14 cellular contexts compared by ENCODE assay signal in genomic region chr20:35404614-35405259, GRCh38. TPM values are rescaled to one million over a fixed set of nuclear protein-coding genes. Genes with fewer than 3 reads are reported as not detected.
DNase-seq lines count a peak whose midpoint lies in the region; ATAC-seq and TF ChIP-seq lines count a peak whose summit lies in the region.
"Had no signal": no experiment of that assay in that cellular context is flagged by ENCODE, and none has a peak within 500 bp of the region (broad histone marks: within the 10 kb centered on the region; RNA-seq: fewer than 3 reads in every experiment).

No MANE protein-coding gene starts in this region.

- TF ChIP-seq EP300 in sigmoid colon (IDR thresholded peaks at IDR 0.05): no peak

- DNase-seq in CD4-positive, CD25-positive, alpha-beta regulatory T cell: peak in 1 of 3 donors; percentile 60
- DNase-seq in T-helper 17 cell: no peak
- no peak for DNase-seq in sigmoid colon
- DNase-seq in hepatocyte (ENCODE audit: low spot score): no peak
- DNase-seq in globus pallidus (ENCODE audit: low spot score): no peak
- DNase-seq: EL, glutamatergic neuron, NCI-H2107, substantia nigra had no signal

- peaks cover 3% of the 10 kb centered on the region for H4K20me1 ChIP-seq in hepatocyte (ENCODE audit: insufficient read depth, poor library complexity, severe bottlenecking)

- intact Hi-C loops in sigmoid colon (cut with DNase I): no loop called here

- peaks cover 23% of the 10 kb centered on the region for H3K36me3 Mint-ChIP-seq in CD4-positive, CD25-positive, alpha-beta regulatory T cell
- no peaks in the 10 kb centered on the region for H3K36me3 Mint-ChIP-seq in T-helper 17 cell (ENCODE audit: low read depth)

- peaks cover 0 to 31% (median 13%) of the 10 kb centered on the region in 4 donors for H3K4me1 Mint-ChIP-seq in CD4-positive, CD25-positive, alpha-beta regulatory T cell
- H3K4me1 Mint-ChIP-seq in T-helper 17 cell: peaks cover 6% of the 10 kb centered on the region

- no peaks in the 10 kb centered on the region for H3K27me3 ChIP-seq in CD4-positive, CD25-positive, alpha-beta regulatory T cell (ENCODE audit: control insufficient read depth, insufficient read depth, low read length)
- H3K27me3 ChIP-seq in sigmoid colon (no peaks in the 10 kb centered on the region), hepatocyte (no peaks in the 10 kb centered on the region)

- 67 to 78% methylated on average over 4 of the region's 4 CpGs for WGBS in sigmoid colon, 2 donors
- 92% methylated on average over 4 of the region's 4 CpGs for WGBS in hepatocyte (ENCODE audit: low lambda C conversion rate, missing lambda C conversion rate)

- no peak overlapping the region for H3K27ac Mint-ChIP-seq in CD4-positive, CD25-positive, alpha-beta regulatory T cell
- H3K27ac Mint-ChIP-seq in T-helper 17 cell: no peak overlapping the region

- H3K9me2 ChIP-seq in hepatocyte (replicated peaks; ENCODE audit: insufficient read depth): no peaks in the 10 kb centered on the region

- TF ChIP-seq POLR2A in sigmoid colon (IDR thresholded peaks at IDR 0.05): no peak

- no peak overlapping the region for H3K4me3 ChIP-seq in CD4-positive, CD25-positive, alpha-beta regulatory T cell (ENCODE audit: low read depth, low read length)
- H3K4me3 ChIP-seq in sigmoid colon (no peak overlapping the region), hepatocyte (no peak overlapping the region)
- H3K4me3 ChIP-seq: lung had no signal

- H3K27ac ChIP-seq in CD4-positive, CD25-positive, alpha-beta regulatory T cell (ENCODE audit: insufficient read depth, low read length, poor library complexity, severe bottlenecking): no peak overlapping the region
- no peak overlapping the region for H3K27ac ChIP-seq in sigmoid colon
- H3K27ac ChIP-seq in hepatocyte: no peak overlapping the region
- H3K27ac ChIP-seq: parathyroid adenoma had no signal

- H3K9me3 ChIP-seq in CD4-positive, CD25-positive, alpha-beta regulatory T cell (ENCODE audit: control insufficient read depth in 2 of 2, low read length in 2 of 2): peaks cover 7 to 14% of the 10 kb centered on the region in 2 experiments
- no peaks in the 10 kb centered on the region for H3K9me3 ChIP-seq in T-helper 17 cell (ENCODE audit: control insufficient read depth, low read length, poor library complexity, severe bottlenecking)
- H3K9me3 ChIP-seq in sigmoid colon: no peaks in the 10 kb centered on the region
- no peaks in the 10 kb centered on the region for H3K9me3 ChIP-seq in hepatocyte (ENCODE audit: low read depth)

- H3K79me2 ChIP-seq in hepatocyte: peaks cover 76% of the 10 kb centered on the region

- no peak overlapping the region for H2AFZ ChIP-seq in hepatocyte
- H2AFZ ChIP-seq: parathyroid adenoma had no signal

- peak; percentile 28 to 55 for ATAC-seq in CD4-positive, CD25-positive, alpha-beta regulatory T cell (ENCODE audit: low read depth in 2 of 2)
- peak; percentile 57 for ATAC-seq in GM18858 (IDR thresholded peaks at IDR 0.05; ENCODE audit: unreplicated experiment)
- peak; percentile 55 for ATAC-seq in HG03196 (IDR thresholded peaks at IDR 0.05; ENCODE audit: unreplicated experiment)
- peak; percentile 90 for ATAC-seq in T-helper 17 cell
- no peak for ATAC-seq in HG03457 (IDR thresholded peaks at IDR 0.05; ENCODE audit: unreplicated experiment)

- H3K4me1 ChIP-seq in CD4-positive, CD25-positive, alpha-beta regulatory T cell (ENCODE audit: control insufficient read depth, insufficient read depth, low read length, poor library complexity, severe bottlenecking): peaks cover 8% of the 10 kb centered on the region
- no peaks in the 10 kb centered on the region for H3K4me1 ChIP-seq in sigmoid colon
- no peaks in the 10 kb centered on the region for H3K4me1 ChIP-seq in hepatocyte (ENCODE audit: insufficient read depth)
- H3K4me1 ChIP-seq: parathyroid adenoma had no signal

- TF ChIP-seq CTCF in sigmoid colon (IDR thresholded peaks at IDR 0.05) (no peak), hepatocyte (IDR thresholded peaks at IDR 0.05; ENCODE audit: poor library complexity) (no peak)

- no peaks in the 10 kb centered on the region for H3K27me3 Mint-ChIP-seq in CD4-positive, CD25-positive, alpha-beta regulatory T cell
- H3K27me3 Mint-ChIP-seq in T-helper 17 cell: no peaks in the 10 kb centered on the region

- H3K4me3 Mint-ChIP-seq in CD4-positive, CD25-positive, alpha-beta regulatory T cell: peak overlapping the region in 1 of 4 donors; percentile 56
- no peak overlapping the region for H3K4me3 Mint-ChIP-seq in T-helper 17 cell

- H3K36me3 ChIP-seq in CD4-positive, CD25-positive, alpha-beta regulatory T cell (ENCODE audit: control insufficient read depth, insufficient read depth, low read length): peaks cover 26% of the 10 kb centered on the region
- H3K36me3 ChIP-seq in sigmoid colon (peaks cover 0 to 43% (median 19%) of the 10 kb centered on the region in 4 donors), hepatocyte (replicated peaks; ENCODE audit: insufficient read depth, low read depth) (no peaks in the 10 kb centered on the region)

- no peak overlapping the region for H3K4me2 ChIP-seq in hepatocyte

- H3K9me3 Mint-ChIP-seq in CD4-positive, CD25-positive, alpha-beta regulatory T cell: peaks cover 0 to 11% (median 1%) of the 10 kb centered on the region in 7 donors

RNA-seq across cellular contexts. Expression of gene UQCC1, which starts 7.0 kb away (rescaled TPM):
- 28.3 TPM for total RNA-seq in CD4-positive, CD25-positive, alpha-beta regulatory T cell
- polyA plus RNA-seq in CD4-positive, CD25-positive, alpha-beta regulatory T cell: 10 to 100 TPM; 11.7 to 22.0 (median 18.0) TPM
- 10 to 100 TPM; 24.9 to 32.0 TPM for total RNA-seq in T-helper 17 cell
- 10 to 100 TPM; 28.9 to 56.0 (median 37.5) TPM for total RNA-seq in sigmoid colon
- polyA plus RNA-seq in sigmoid colon: 10 to 100 TPM; 15.6 to 41.2 (median 33.3) TPM
- 28.2 and 31.8 TPM in 2 replicates for total RNA-seq in hepatocyte
- polyA plus RNA-seq in hepatocyte: 33.1 and 38.8 TPM in 2 replicates

RNA-seq across cellular contexts. Expression of gene GDF5, which starts 33.3 kb away (rescaled TPM):
- not detected for total RNA-seq in CD4-positive, CD25-positive, alpha-beta regulatory T cell
- not detected for polyA plus RNA-seq in CD4-positive, CD25-positive, alpha-beta regulatory T cell
- total RNA-seq in T-helper 17 cell (not detected), sigmoid colon (1 to 10 TPM in 3 of 4 donors, under 1 TPM in 1; 0.82 to 2.8 (median 1.3) TPM), hepatocyte (1.0 and 1.6 TPM in 2 replicates)
- polyA plus RNA-seq in sigmoid colon (under 1 TPM in 1 of 3 donors, not detected in 2; 0.74 TPM), hepatocyte (2.0 and 2.7 TPM in 2 replicates)

RNA-seq across cellular contexts. Expression of gene CEP250, which starts 50.7 kb away (rescaled TPM):
- total RNA-seq in CD4-positive, CD25-positive, alpha-beta regulatory T cell: 64.1 TPM
- 1 to 10 TPM; 4.7 to 5.3 (median 4.9) TPM for polyA plus RNA-seq in CD4-positive, CD25-positive, alpha-beta regulatory T cell
- 10 to 100 TPM; 36.6 to 44.4 TPM for total RNA-seq in T-helper 17 cell
- total RNA-seq in sigmoid colon: 10 to 100 TPM; 12.8 to 35.2 (median 16.5) TPM
- 10 to 100 TPM in 1 of 3 donors, 1 to 10 TPM in 2; 6.6 to 20.7 (median 9.7) TPM for polyA plus RNA-seq in sigmoid colon
- total RNA-seq in hepatocyte: 9.6 and 12.4 TPM in 2 replicates
- 18.5 and 23.4 TPM in 2 replicates for polyA plus RNA-seq in hepatocyte
